Comparison of ENCODE assay signal across 9 cellular contexts in genomic region chr17:17313350-17313991, GRCh38.
A peak's percentile ranks its signal among the peaks of the same experiment; 100 is the strongest.
DNase-seq lines count a peak whose midpoint lies in the region; ATAC-seq and TF ChIP-seq lines count a peak whose summit lies in the region.
"Had no signal": no experiment of that assay in that cellular context is flagged by ENCODE, and none has a peak within 500 bp of the region (broad histone marks: within the 10 kb centered on the region; RNA-seq: fewer than 3 reads in every experiment).

No MANE protein-coding gene starts in this region.

- peaks cover 12% of the 10 kb centered on the region for H3K9me3 Mint-ChIP-seq in nephron progenitor cell
- H3K9me3 Mint-ChIP-seq: IgD-negative memory B cell had no signal

- no peak overlapping the region for H3K27ac ChIP-seq in MM.1S (ENCODE audit: low read length)
- H3K27ac ChIP-seq in effector memory CD4-positive, alpha-beta T cell (ENCODE audit: insufficient read depth, low read length, poor library complexity, severe bottlenecking), result no peak overlapping the region

- H3K27me3 Mint-ChIP-seq in nephron progenitor cell (ENCODE audit: low read depth, poor library complexity), result no peaks in the 10 kb centered on the region
- H3K27me3 Mint-ChIP-seq: IgD-negative memory B cell had no signal

- no peak overlapping the region for H3K4me3 ChIP-seq in MM.1S (ENCODE audit: low read length)
- H3K4me3 ChIP-seq in effector memory CD4-positive, alpha-beta T cell (ENCODE audit: insufficient read depth, low read depth, low read length, poor library complexity, severe bottlenecking), result no peak overlapping the region

- peak; percentile 90 for TF ChIP-seq CTCF in MM.1S (IDR thresholded peaks at IDR 0.05; ENCODE audit: low read length)
- TF ChIP-seq CTCF in nephron progenitor cell (IDR thresholded peaks at IDR 0.05), result peak; percentile 44

- H3K4me3 Mint-ChIP-seq in nephron progenitor cell, result no peak overlapping the region
- H3K4me3 Mint-ChIP-seq: IgD-negative memory B cell had no signal

- DNase-seq in ELF-1 (ENCODE audit: low read depth, low spot score) (peak; percentile 69), MM.1S (peak; percentile 68), nephron progenitor cell (peak; percentile 38), superior temporal gyrus (ENCODE audit: extremely low spot score) (peak; percentile 40), NCI-H345 (lab: John Stamatoyannopoulos, UW) (no peak)
- peak; percentile 36 to 64 for DNase-seq in activated CD4-positive, alpha-beta T cell treated with anti-CD3 and anti-CD28 coated beads, Interleukin-2, amount 50 U/mL, for 24 hours (ENCODE audit: low read depth in 1 of 2, low spot score in 1 of 2)
- DNase-seq in effector memory CD4-positive, alpha-beta T cell, result peak; percentile 46 to 62 (median 57)

- no peaks in the 10 kb centered on the region for H3K27me3 ChIP-seq in MM.1S (replicated peaks; ENCODE audit: insufficient read depth, low read length)
- H3K27me3 ChIP-seq in effector memory CD4-positive, alpha-beta T cell (replicated peaks; ENCODE audit: control insufficient read depth, insufficient read depth, low read length, poor library complexity, severe bottlenecking), result no peaks in the 10 kb centered on the region

- ATAC-seq in GM19324 (IDR thresholded peaks at IDR 0.05; ENCODE audit: low FRiP score, unreplicated experiment), result no peak

- no peaks in the 10 kb centered on the region for H3K36me3 ChIP-seq in MM.1S (replicated peaks; ENCODE audit: insufficient read depth, low read length)
- no peaks in the 10 kb centered on the region for H3K36me3 ChIP-seq in effector memory CD4-positive, alpha-beta T cell (ENCODE audit: control insufficient read depth, insufficient read depth, low read length)

- H2AFZ ChIP-seq in MM.1S (ENCODE audit: low read length), result 0 out of 2 replicates have a peak overlapping the region, but pooled peaks have one; percentile 1

- no peaks in the 10 kb centered on the region for H3K4me1 ChIP-seq in MM.1S (ENCODE audit: low read length)
- H3K4me1 ChIP-seq in effector memory CD4-positive, alpha-beta T cell (ENCODE audit: control insufficient read depth, insufficient read depth, low read length, poor library complexity, severe bottlenecking), result no peaks in the 10 kb centered on the region

- no peaks in the 10 kb centered on the region for H3K79me2 ChIP-seq in MM.1S (ENCODE audit: low read length)

- no peaks in the 10 kb centered on the region for H3K9me2 ChIP-seq in MM.1S (replicated peaks; ENCODE audit: insufficient read depth, low read length)

- no peaks in the 10 kb centered on the region for H3K4me1 Mint-ChIP-seq in nephron progenitor cell

- H3K4me2 ChIP-seq in MM.1S (ENCODE audit: low read depth, low read length), result no peak overlapping the region

- no peak overlapping the region for H3K27ac Mint-ChIP-seq in nephron progenitor cell
- H3K27ac Mint-ChIP-seq: IgD-negative memory B cell had no signal

- no peak overlapping the region for H3K9ac ChIP-seq in MM.1S (ENCODE audit: low read length)

- peaks cover 36% of the 10 kb centered on the region for H3K36me3 Mint-ChIP-seq in nephron progenitor cell (ENCODE audit: low read depth)

- no peaks in the 10 kb centered on the region for H3K9me3 ChIP-seq in MM.1S (replicated peaks; ENCODE audit: insufficient read depth, low read length)
- H3K9me3 ChIP-seq in effector memory CD4-positive, alpha-beta T cell (ENCODE audit: control insufficient read depth, low read length), result no peaks in the 10 kb centered on the region

- H3F3A ChIP-seq in MM.1S (ENCODE audit: insufficient read depth, low read length), result no peaks in the 10 kb centered on the region

- no peaks in the 10 kb centered on the region for H4K20me1 ChIP-seq in MM.1S (ENCODE audit: insufficient read depth, low read length)
